1 cellular context compared by ENCODE assay signal in genomic region chr1:94395748-94396309, GRCh38.
TF ChIP-seq lines count a peak whose summit lies in the region.

No MANE protein-coding gene starts in this region.

TF ChIP-seq in GM23338, 12 proteins besides CTCF, POLR2A, EP300 and RAD21 (continued from another document):
- TF ChIP-seq, protein P1, sequence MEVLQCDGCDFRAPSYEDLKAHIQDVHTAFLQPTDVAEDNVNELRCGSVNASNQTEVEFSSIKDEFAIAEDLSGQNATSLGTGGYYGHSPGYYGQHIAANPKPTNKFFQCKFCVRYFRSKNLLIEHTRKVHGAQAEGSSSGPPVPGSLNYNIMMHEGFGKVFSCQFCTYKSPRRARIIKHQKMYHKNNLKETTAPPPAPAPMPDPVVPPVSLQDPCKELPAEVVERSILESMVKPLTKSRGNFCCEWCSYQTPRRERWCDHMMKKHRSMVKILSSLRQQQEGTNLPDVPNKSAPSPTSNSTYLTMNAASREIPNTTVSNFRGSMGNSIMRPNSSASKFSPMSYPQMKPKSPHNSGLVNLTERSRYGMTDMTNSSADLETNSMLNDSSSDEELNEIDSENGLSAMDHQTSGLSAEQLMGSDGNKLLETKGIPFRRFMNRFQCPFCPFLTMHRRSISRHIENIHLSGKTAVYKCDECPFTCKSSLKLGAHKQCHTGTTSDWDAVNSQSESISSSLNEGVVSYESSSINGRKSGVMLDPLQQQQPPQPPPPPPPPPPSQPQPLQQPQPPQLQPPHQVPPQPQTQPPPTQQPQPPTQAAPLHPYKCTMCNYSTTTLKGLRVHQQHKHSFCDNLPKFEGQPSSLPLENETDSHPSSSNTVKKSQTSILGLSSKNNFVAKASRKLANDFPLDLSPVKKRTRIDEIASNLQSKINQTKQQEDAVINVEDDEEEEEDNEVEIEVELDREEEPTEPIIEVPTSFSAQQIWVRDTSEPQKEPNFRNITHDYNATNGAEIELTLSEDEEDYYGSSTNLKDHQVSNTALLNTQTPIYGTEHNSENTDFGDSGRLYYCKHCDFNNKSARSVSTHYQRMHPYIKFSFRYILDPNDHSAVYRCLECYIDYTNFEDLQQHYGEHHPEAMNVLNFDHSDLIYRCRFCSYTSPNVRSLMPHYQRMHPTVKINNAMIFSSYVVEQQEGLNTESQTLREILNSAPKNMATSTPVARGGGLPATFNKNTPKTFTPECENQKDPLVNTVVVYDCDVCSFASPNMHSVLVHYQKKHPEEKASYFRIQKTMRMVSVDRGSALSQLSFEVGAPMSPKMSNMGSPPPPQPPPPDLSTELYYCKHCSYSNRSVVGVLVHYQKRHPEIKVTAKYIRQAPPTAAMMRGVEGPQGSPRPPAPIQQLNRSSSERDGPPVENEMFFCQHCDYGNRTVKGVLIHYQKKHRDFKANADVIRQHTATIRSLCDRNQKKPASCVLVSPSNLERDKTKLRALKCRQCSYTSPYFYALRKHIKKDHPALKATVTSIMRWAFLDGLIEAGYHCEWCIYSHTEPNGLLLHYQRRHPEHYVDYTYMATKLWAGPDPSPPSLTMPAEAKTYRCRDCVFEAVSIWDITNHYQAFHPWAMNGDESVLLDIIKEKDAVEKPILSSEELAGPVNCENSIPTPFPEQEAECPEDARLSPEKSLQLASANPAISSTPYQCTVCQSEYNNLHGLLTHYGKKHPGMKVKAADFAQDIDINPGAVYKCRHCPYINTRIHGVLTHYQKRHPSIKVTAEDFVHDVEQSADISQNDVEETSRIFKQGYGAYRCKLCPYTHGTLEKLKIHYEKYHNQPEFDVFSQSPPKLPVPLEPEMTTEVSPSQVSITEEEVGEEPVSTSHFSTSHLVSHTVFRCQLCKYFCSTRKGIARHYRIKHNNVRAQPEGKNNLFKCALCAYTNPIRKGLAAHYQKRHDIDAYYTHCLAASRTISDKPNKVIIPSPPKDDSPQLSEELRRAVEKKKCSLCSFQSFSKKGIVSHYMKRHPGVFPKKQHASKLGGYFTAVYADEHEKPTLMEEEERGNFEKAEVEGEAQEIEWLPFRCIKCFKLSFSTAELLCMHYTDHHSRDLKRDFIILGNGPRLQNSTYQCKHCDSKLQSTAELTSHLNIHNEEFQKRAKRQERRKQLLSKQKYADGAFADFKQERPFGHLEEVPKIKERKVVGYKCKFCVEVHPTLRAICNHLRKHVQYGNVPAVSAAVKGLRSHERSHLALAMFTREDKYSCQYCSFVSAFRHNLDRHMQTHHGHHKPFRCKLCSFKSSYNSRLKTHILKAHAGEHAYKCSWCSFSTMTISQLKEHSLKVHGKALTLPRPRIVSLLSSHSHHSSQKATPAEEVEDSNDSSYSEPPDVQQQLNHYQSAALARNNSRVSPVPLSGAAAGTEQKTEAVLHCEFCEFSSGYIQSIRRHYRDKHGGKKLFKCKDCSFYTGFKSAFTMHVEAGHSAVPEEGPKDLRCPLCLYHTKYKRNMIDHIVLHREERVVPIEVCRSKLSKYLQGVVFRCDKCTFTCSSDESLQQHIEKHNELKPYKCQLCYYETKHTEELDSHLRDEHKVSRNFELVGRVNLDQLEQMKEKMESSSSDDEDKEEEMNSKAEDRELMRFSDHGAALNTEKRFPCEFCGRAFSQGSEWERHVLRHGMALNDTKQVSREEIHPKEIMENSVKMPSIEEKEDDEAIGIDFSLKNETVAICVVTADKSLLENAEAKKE (CRISPR knock-in tag; IDR thresholded peaks at IDR 0.05), result no peak
- TF ChIP-seq EZH2phosphoT487 (IDR thresholded peaks at IDR 0.05; ENCODE audit: unreplicated experiment) (no peak), STAT1 (IDR thresholded peaks at IDR 0.05; ENCODE audit: unreplicated experiment) (no peak), JUNB (IDR thresholded peaks at IDR 0.05; ENCODE audit: unreplicated experiment) (no peak), ZNF331 (CRISPR knock-in tag; IDR thresholded peaks at IDR 0.05; ENCODE audit: low read depth) (no peak), POLR2AphosphoS5 (IDR thresholded peaks at IDR 0.05; ENCODE audit: low read depth) (no peak)
